ENCODE assay signal across 1 cellular context in the genomic region with DNA sequence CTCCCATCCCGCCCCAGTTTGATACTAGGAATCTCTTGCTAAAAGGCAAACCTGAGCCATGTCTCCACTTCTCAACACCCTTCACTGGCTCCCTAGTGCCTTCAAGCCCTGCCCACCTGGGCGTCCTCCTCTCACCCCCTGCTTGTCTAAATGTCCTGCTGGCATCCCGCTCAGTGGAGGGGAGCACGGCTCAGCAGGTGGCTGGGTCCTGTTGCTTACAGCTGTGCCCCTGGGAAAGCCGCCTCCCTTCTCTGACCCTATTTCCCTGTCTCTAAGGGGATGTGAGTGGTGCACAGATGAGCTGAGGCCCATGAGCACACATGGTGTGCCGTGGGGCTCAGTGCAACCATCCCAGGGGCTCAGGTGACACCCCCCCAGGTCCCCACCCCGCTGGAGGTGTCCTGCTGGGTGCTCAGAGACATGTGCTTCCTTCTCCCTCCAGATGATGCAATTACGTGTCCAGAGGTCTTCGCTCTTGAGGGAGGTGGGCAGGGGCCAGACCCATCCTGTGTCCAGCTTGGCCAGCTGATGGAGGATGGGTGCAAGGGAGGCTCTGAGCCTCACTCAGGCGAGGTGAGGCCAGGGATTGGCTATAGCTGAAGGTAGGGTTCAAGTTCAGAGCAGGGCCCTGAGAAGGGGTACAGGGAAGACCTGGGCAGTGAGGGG.
TF ChIP-seq lines count a peak whose summit lies in the region.

No MANE protein-coding gene starts in this region.

TF ChIP-seq in IMR-90, 13 proteins besides CTCF, POLR2A, EP300 and RAD21:
- TF ChIP-seq MXI1 (IDR thresholded peaks at IDR 0.05; ENCODE audit: borderline replicate concordance, low read depth, low read length) (no peak), BHLHE40 (IDR thresholded peaks at IDR 0.05; ENCODE audit: low read depth, low read length) (no peak), MAZ (IDR thresholded peaks at IDR 0.05; ENCODE audit: borderline replicate concordance, low read depth, low read length) (no peak), MAFK (IDR thresholded peaks at IDR 0.05; ENCODE audit: low read depth, low read length) (no peak), RFX5 (IDR thresholded peaks at IDR 0.05; ENCODE audit: low read depth, low read length) (no peak), CHD1 (IDR thresholded peaks at IDR 0.05; ENCODE audit: low read depth, low read length) (no peak), RCOR1 (IDR thresholded peaks at IDR 0.05; ENCODE audit: insufficient replicate concordance, low read length) (no peak), NFE2L2 (IDR thresholded peaks at IDR 0.05; ENCODE audit: low read depth, low read length) (no peak), FOS (IDR thresholded peaks at IDR 0.05; ENCODE audit: low read depth, low read length) (no peak), CEBPB (IDR thresholded peaks at IDR 0.05; ENCODE audit: low read depth, low read length) (no peak), SMC3 (IDR thresholded peaks at IDR 0.05; ENCODE audit: low read depth, low read length) (no peak)
- TF ChIP-seq, protein P1, sequence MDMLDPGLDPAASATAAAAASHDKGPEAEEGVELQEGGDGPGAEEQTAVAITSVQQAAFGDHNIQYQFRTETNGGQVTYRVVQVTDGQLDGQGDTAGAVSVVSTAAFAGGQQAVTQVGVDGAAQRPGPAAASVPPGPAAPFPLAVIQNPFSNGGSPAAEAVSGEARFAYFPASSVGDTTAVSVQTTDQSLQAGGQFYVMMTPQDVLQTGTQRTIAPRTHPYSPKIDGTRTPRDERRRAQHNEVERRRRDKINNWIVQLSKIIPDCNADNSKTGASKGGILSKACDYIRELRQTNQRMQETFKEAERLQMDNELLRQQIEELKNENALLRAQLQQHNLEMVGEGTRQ (IDR thresholded peaks at IDR 0.05; ENCODE audit: low read depth, low read length) = no peak
- TF ChIP-seq, protein P2, sequence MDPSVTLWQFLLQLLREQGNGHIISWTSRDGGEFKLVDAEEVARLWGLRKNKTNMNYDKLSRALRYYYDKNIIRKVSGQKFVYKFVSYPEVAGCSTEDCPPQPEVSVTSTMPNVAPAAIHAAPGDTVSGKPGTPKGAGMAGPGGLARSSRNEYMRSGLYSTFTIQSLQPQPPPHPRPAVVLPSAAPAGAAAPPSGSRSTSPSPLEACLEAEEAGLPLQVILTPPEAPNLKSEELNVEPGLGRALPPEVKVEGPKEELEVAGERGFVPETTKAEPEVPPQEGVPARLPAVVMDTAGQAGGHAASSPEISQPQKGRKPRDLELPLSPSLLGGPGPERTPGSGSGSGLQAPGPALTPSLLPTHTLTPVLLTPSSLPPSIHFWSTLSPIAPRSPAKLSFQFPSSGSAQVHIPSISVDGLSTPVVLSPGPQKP (IDR thresholded peaks at IDR 0.05; ENCODE audit: borderline replicate concordance, low read depth, low read length) = no peak
TF ChIP-seq in IMR-90: peak in this region for 0.
